ENCODE assay signal across 8 cellular contexts in the genomic region with DNA sequence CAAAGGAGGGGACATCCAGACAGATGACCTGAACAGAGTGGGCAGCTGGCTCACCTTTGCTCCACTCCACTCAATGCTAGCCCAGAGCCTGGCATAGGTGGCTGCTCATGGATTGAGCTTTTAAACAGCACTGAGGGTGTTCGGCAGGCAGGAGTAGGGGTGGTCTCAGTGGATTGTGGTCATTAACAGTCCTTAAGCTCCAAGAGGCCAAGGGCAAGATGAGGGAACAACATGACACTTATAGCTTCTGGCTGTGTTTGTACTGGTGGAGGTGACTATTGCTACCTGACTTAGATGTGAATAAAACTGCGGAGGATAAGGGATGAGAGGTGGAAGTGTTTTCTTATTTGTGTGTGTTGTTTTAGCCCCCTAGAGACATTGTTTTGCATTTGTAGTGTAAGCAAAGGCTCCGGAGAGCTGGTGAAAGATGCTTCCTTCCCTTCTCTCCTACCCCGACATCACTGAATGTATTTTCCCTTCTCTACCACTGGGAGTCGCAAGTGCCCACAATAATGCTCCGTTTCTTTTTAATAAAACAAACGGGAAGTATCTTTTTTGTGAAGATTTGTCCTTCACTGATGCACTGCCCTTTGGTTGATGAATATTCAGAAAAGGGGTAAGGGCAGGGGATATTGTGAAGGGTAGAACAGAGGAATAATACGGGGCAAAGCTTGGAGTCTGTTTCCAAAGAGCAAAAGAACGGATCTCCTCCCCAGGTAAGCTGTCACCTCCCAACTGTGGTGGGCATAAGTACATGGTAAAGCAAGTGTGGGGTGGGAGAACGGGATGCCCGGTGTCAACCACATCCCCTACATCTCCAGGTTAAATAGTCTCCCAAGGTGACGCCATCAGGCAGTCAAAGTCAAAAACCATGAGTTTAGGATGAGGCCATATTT. TPM values are rescaled to one million over a fixed set of nuclear protein-coding genes. Genes with fewer than 3 reads are reported as not detected.
DNase-seq lines count a peak whose midpoint lies in the region; ATAC-seq and TF ChIP-seq lines count a peak whose summit lies in the region.

No MANE protein-coding gene starts in this region.

- DNase-seq in BE2C, result peak; percentile 22
- peak; percentile 78 for DNase-seq in SKM-1 treated with dmso at 0.1 percent for 144 hours (lab: John Stamatoyannopoulos, UW; ENCODE audit: unreplicated experiment)
- peak; percentile 61 for DNase-seq in fibroblast of the aortic adventitia (ENCODE audit: low read depth)
- peak; percentile 47 for DNase-seq in retina

- peak; percentile 82 for TF ChIP-seq CTCF in BE2C (IDR thresholded peaks at IDR 0.05; ENCODE audit: low read depth, low read length)
- TF ChIP-seq CTCF in fibroblast of the aortic adventitia (IDR thresholded peaks at IDR 0.05; ENCODE audit: insufficient read depth, low read length), result peak; percentile 72

- no peak overlapping the region for H3K4me3 ChIP-seq in BE2C (ENCODE audit: low read depth, low read length)
- H3K4me3 ChIP-seq in fibroblast of the aortic adventitia (ENCODE audit: low read depth, low read length), result no peak overlapping the region

- ATAC-seq in GM18511 (IDR thresholded peaks at IDR 0.05; ENCODE audit: unreplicated experiment), result peak; percentile 89
- peak; percentile 80 for ATAC-seq in HG03354 (IDR thresholded peaks at IDR 0.05; ENCODE audit: poor library complexity, severe bottlenecking, unreplicated experiment)
- ATAC-seq in GM21737 (IDR thresholded peaks at IDR 0.05; ENCODE audit: unreplicated experiment), result no peak
- ATAC-seq in HG02571 (IDR thresholded peaks at IDR 0.05; ENCODE audit: unreplicated experiment), result no peak

- H3K36me3 ChIP-seq in BE2C, result no peaks in the 10 kb centered on the region

- peaks cover 2% of the 10 kb centered on the region; the same call in 1 of the 2 replicates for H3K4me1 ChIP-seq in BE2C

- no peaks in the 10 kb centered on the region for H3K9me3 ChIP-seq in BE2C

- H3K27me3 ChIP-seq in BE2C, result no peaks in the 10 kb centered on the region

RNA-seq across cellular contexts. Expression of a gene that starts 27.5 kb away (rescaled TPM):
- not detected for polyA plus RNA-seq in BE2C (2012; ENCODE audit: insufficient read depth, insufficient read length, low read depth)
- total RNA-seq in fibroblast of the aortic adventitia (ENCODE audit: low replicate concordance), result not detected in 2 replicates

Comparison
In these comparisons a context has a peak if more than half of its experiments do, and no peak if none do; other contexts are left out.
1. DNase-seq: peak in every context shown above with its lines; median percentile 78 in SKM-1 treated with dmso at 0.1 percent for 144 hours; 61 in fibroblast of the aortic adventitia; 47 in retina; 22 in BE2C.
2. ATAC-seq: peak in GM18511 (single experiment) and HG03354 (single experiment); none in GM21737 (single experiment) and HG02571 (single experiment).